Comparison of ENCODE assay signal across 1 cellular context in the genomic region with DNA sequence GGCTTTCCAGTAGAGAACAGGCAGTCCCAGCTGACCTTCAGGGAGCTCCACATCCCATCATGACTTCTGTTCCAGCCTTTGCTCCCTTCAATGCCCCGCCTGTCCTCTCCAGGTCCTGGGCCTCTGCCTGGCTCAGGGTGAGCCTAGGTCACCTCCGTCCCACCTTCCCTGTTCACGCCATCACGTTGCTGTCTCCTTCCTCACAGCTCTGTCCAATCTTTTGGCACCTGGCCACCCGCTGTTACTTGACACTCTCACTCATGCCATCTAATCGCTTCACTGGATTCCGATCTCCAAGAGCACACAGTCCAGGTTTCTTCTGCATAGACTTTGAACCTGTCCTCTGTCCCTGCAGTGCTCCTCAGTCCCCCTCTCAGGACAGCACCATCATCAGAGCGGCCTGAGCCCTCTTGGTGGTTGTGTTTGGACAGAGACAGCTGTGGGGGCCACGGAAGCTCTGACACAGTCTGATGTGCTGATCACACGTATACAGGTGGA.
TF ChIP-seq lines count a peak whose summit lies in the region.

No MANE protein-coding gene starts in this region.

TF ChIP-seq in HepG2, 621 proteins besides CTCF, POLR2A, EP300 and RAD21 (continued from another document and continues in another):
- TF ChIP-seq, protein P1, sequence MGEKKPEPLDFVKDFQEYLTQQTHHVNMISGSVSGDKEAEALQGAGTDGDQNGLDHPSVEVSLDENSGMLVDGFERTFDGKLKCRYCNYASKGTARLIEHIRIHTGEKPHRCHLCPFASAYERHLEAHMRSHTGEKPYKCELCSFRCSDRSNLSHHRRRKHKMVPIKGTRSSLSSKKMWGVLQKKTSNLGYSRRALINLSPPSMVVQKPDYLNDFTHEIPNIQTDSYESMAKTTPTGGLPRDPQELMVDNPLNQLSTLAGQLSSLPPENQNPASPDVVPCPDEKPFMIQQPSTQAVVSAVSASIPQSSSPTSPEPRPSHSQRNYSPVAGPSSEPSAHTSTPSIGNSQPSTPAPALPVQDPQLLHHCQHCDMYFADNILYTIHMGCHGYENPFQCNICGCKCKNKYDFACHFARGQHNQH (CRISPR knock-in tag; IDR thresholded peaks at IDR 0.05): peak; percentile 90
- TF ChIP-seq ATM (IDR thresholded peaks at IDR 0.05; ENCODE audit: borderline replicate concordance): no peak
- peak; percentile 91; the same call in 1 of the 2 replicates for TF ChIP-seq ZNF788 (CRISPR knock-in tag; IDR thresholded peaks at IDR 0.05; ENCODE audit: borderline replicate concordance)
- TF ChIP-seq, protein P2, sequence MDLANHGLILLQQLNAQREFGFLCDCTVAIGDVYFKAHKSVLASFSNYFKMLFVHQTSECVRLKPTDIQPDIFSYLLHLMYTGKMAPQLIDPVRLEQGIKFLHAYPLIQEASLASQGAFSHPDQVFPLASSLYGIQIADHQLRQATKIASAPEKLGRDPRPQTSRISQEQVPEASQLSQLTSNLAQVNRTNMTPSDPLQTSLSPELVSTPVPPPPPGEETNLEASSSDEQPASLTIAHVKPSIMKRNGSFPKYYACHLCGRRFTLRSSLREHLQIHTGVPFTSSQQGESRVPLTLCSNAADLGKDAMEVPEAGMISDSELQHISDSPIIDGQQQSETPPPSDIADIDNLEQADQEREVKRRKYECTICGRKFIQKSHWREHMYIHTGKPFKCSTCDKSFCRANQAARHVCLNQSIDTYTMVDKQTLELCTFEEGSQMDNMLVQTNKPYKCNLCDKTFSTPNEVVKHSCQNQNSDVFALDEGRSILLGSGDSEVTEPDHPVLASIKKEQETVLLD (CRISPR knock-in tag; IDR thresholded peaks at IDR 0.05; ENCODE audit: low read depth): peak; percentile 23; the same call in 1 of the 2 replicates
- TF ChIP-seq, protein P3, sequence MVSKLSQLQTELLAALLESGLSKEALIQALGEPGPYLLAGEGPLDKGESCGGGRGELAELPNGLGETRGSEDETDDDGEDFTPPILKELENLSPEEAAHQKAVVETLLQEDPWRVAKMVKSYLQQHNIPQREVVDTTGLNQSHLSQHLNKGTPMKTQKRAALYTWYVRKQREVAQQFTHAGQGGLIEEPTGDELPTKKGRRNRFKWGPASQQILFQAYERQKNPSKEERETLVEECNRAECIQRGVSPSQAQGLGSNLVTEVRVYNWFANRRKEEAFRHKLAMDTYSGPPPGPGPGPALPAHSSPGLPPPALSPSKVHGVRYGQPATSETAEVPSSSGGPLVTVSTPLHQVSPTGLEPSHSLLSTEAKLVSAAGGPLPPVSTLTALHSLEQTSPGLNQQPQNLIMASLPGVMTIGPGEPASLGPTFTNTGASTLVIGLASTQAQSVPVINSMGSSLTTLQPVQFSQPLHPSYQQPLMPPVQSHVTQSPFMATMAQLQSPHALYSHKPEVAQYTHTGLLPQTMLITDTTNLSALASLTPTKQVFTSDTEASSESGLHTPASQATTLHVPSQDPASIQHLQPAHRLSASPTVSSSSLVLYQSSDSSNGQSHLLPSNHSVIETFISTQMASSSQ (IDR thresholded peaks at IDR 0.05; ENCODE audit: low read depth): peak; percentile 53; the same call in 1 of the 2 replicates
- TF ChIP-seq, protein P3 (CRISPR knock-in tag; IDR thresholded peaks at IDR 0.05; ENCODE audit: borderline replicate concordance): peak; percentile 82
- TF ChIP-seq CAMTA2 (CRISPR knock-in tag; IDR thresholded peaks at IDR 0.05; ENCODE audit: borderline replicate concordance): no peak
- TF ChIP-seq NR2C2 (CRISPR knock-in tag; IDR thresholded peaks at IDR 0.05; ENCODE audit: borderline replicate concordance): peak; percentile 28; the same call in 1 of the 2 replicates
- TF ChIP-seq TRIM24 (CRISPR knock-in tag; IDR thresholded peaks at IDR 0.05): 0 out of 2 replicates have a peak, but pooled peaks have one; percentile 48
- TF ChIP-seq MYC (CRISPR knock-in tag; IDR thresholded peaks at IDR 0.05; ENCODE audit: borderline replicate concordance): peak; percentile 68; the same call in 1 of the 2 replicates
- no peak for TF ChIP-seq ZNF367 (CRISPR knock-in tag; IDR thresholded peaks at IDR 0.05; ENCODE audit: borderline replicate concordance)
- no peak for TF ChIP-seq CREBL2 (CRISPR knock-in tag; IDR thresholded peaks at IDR 0.05; ENCODE audit: borderline replicate concordance)
- no peak for TF ChIP-seq ZFP82 (CRISPR knock-in tag; IDR thresholded peaks at IDR 0.05; ENCODE audit: borderline replicate concordance)
- no peak for TF ChIP-seq SETDB1 (CRISPR knock-in tag; IDR thresholded peaks at IDR 0.05; ENCODE audit: borderline replicate concordance)
- TF ChIP-seq GATAD1 (CRISPR knock-in tag; IDR thresholded peaks at IDR 0.05): no peak
- TF ChIP-seq RBM22 (optimal IDR thresholded peaks at IDR 0.05; ENCODE audit: low read length): no peak
- no peak for TF ChIP-seq KDM4B (CRISPR knock-in tag; IDR thresholded peaks at IDR 0.05)
- TF ChIP-seq SIN3B (IDR thresholded peaks at IDR 0.05; ENCODE audit: low read length): no peak
- no peak for TF ChIP-seq KAT2B (IDR thresholded peaks at IDR 0.05; ENCODE audit: borderline replicate concordance, low read depth, low read length)
- no peak for TF ChIP-seq RFX3 (CRISPR knock-in tag; IDR thresholded peaks at IDR 0.05)
- TF ChIP-seq ZNF17 (CRISPR knock-in tag; IDR thresholded peaks at IDR 0.05): no peak
- TF ChIP-seq ZNF790 (CRISPR knock-in tag; IDR thresholded peaks at IDR 0.05; ENCODE audit: borderline replicate concordance): 0 out of 2 replicates have a peak, but pooled peaks have one; percentile 48
- TF ChIP-seq, protein P4, sequence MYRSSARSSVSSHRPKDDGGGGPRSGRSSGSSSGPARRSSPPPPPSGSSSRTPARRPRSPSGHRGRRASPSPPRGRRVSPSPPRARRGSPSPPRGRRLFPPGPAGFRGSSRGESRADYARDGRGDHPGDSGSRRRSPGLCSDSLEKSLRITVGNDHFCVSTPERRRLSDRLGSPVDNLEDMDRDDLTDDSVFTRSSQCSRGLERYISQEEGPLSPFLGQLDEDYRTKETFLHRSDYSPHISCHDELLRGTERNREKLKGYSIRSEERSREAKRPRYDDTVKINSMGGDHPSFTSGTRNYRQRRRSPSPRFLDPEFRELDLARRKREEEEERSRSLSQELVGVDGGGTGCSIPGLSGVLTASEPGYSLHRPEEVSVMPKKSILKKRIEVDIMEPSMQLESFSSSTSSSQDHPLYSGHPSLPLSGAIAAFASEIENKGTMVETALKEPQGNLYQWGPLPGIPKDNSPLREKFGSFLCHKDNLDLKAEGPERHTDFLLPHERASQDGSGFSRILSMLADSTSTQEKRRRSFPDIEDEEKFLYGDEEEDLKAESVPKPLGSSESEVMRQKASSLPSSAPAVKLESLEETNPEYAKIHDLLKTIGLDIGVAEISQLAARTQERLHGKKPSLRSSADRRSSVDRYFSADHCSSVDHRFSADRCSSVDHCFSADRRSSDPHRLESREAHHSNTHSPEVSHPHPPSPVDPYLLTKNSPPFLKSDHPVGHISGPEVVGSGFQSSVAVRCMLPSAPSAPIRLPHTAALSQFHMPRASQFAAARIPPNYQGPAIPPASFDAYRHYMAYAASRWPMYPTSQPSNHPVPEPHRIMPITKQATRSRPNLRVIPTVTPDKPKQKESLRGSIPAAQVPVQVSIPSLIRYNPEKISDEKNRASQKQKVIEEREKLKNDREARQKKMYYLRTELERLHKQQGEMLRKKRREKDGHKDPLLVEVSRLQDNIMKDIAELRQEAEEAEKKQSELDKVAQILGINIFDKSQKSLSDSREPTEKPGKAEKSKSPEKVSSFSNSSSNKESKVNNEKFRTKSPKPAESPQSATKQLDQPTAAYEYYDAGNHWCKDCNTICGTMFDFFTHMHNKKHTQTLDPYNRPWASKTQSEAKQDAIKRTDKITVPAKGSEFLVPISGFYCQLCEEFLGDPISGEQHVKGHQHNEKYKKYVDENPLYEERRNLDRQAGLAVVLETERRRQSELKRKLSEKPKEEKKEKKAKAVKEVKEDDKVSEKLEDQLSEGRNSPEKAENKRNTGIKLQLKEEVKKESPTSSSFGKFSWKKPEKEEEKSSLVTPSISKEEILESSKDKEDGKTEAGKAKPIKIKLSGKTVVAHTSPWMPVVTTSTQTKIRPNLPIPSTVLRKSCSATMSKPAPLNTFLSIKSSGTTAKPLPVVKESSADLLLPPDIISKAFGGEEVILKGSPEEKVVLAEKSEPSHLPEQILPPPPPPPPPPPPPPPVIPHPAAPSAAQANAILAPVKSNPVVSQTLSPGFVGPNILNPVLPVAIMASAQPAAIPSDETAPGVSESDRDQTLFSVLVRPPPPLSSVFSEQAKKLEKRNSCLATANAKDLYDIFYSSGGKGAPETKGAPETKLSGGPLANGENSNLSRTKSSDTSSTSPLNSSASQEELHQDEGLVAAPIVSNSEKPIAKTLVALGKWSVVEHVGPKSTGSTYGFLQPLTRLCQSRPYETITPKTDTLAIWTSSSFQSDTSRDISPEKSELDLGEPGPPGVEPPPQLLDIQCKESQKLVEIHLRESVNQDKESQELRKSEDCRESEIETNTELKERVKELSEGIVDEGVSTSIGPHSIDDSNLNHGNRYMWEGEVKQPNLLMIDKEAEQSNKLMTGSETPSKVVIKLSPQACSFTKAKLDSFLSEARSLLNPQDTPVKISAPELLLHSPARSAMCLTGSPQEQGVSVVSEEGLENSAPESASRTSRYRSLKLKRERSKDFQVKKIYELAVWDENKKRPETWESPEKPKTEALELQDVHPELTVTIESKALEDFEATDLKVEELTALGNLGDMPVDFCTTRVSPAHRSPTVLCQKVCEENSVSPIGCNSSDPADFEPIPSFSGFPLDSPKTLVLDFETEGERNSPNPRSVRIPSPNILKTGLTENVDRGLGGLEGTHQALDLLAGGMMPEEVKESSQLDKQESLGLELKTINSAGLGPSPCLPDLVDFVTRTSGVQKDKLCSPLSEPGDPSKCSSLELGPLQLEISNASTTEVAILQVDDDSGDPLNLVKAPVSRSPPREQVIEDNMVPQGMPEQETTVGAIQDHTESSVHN (CRISPR knock-in tag; IDR thresholded peaks at IDR 0.05): no peak
- no peak for TF ChIP-seq YEATS4 (CRISPR knock-in tag; IDR thresholded peaks at IDR 0.05; ENCODE audit: borderline replicate concordance)
- TF ChIP-seq ATF7-NPFF (CRISPR knock-in tag; IDR thresholded peaks at IDR 0.05; ENCODE audit: low read depth): peak; percentile 67
- no peak for TF ChIP-seq BCLAF1 (IDR thresholded peaks at IDR 0.05)
- peak; percentile 76 for TF ChIP-seq ZNF883 (CRISPR knock-in tag; IDR thresholded peaks at IDR 0.05; ENCODE audit: not compliant biosample characterization)
- TF ChIP-seq MXD3 (CRISPR knock-in tag; IDR thresholded peaks at IDR 0.05): peak; percentile 32; the same call in 1 of the 2 replicates
- no peak for TF ChIP-seq DMTF1 (CRISPR knock-in tag; IDR thresholded peaks at IDR 0.05)
- peak; percentile 87 for TF ChIP-seq ZBTB7B (CRISPR knock-in tag; IDR thresholded peaks at IDR 0.05)
- peak; percentile 37; the same call in 1 of the 2 replicates for TF ChIP-seq ZKSCAN5 (CRISPR knock-in tag; IDR thresholded peaks at IDR 0.05)
- no peak for TF ChIP-seq MBD4 (IDR thresholded peaks at IDR 0.05; ENCODE audit: borderline replicate concordance, low read length)
- TF ChIP-seq ZNF552 (CRISPR knock-in tag; IDR thresholded peaks at IDR 0.05; ENCODE audit: borderline replicate concordance): no peak
- TF ChIP-seq TGIF2 (CRISPR knock-in tag; IDR thresholded peaks at IDR 0.05): no peak
